In genomic region chr10:36033808-36034207, GRCh38 we compare ENCODE assay signal across 11 cellular contexts.
"Had no signal": no experiment of that assay in that cellular context is flagged by ENCODE, and none has a peak within 500 bp of the region (broad histone marks: within the 10 kb centered on the region; RNA-seq: fewer than 3 reads in every experiment).

No MANE protein-coding gene starts in this region.

- H3K27ac ChIP-seq: GM23248 had no signal

- H3K27ac Mint-ChIP-seq: GM23338, H9, HFFc6 had no signal

- H3K4me1 ChIP-seq: HAP-1 had no signal

- H3K9me3 ChIP-seq: HAP-1 had no signal

- DNase-seq: GM23248, GOT3, H7, H9, HCEC 1CT, HFFc6 had no signal

- H3K36me3 ChIP-seq: HAP-1 had no signal

- FAIRE-seq: H1, H54 had no signal

- H3K4me3 Mint-ChIP-seq: GM23338, H9, HFFc6 had no signal

- H3K9me3 Mint-ChIP-seq: GM23338, H9, HFFc6 had no signal

- H3K4me1 Mint-ChIP-seq: GM23338 had no signal

- ATAC-seq: GM23338, HCT116 had no signal

- H3K4me3 ChIP-seq: GM23248, GM23338, HAP-1 had no signal
